In genomic region chr6:72703093-72703492, GRCh38 we compare ENCODE assay signal across 22 cellular contexts.
DNase-seq lines count a peak whose midpoint lies in the region; ATAC-seq, FAIRE-seq and TF ChIP-seq lines count a peak whose summit lies in the region.
"Had no signal": no experiment of that assay in that cellular context is flagged by ENCODE, and none has a peak within 500 bp of the region (broad histone marks: within the 10 kb centered on the region; RNA-seq: fewer than 3 reads in every experiment).

No MANE protein-coding gene starts in this region.

- peak; percentile 48 to 50 for DNase-seq in Kasumi-1 (lab: John Stamatoyannopoulos, UW)
- peak; percentile 62 for DNase-seq in SK-MEL-5 (ENCODE audit: low read depth, low spot score)
- DNase-seq in K562 (ENCODE audit: extremely low read depth in 1 of 4, low spot score in 3 of 4): peak in 2 of 4 experiments; percentile 19 to 55
- no peak for DNase-seq in sciatic nerve (ENCODE audit: low spot score)
- DNase-seq in NCI-H128 (lab: John Stamatoyannopoulos, UW; ENCODE audit: unreplicated experiment): no peak
- DNase-seq in natural killer cell: no peak
- no peak for DNase-seq in head of caudate nucleus
- DNase-seq: CD4-positive, alpha-beta memory T cell; GOT3; HCEC 1CT; NCI-H1048; NCI-H1436; NCI-H1930; NCI-H226; NCI-H524; NCI-H774; NK-92 treated with Interleukin-12 subunit alpha and Interleukin-12 subunit beta, amount 100 ng/mL, for 24 hours; Peyer's patch had no signal

- TF ChIP-seq POLR2A in K562 (conservative IDR thresholded peaks at IDR 0.05): no peak

- H2AFZ ChIP-seq in K562 (ENCODE audit: low read depth, low read length): no peak overlapping the region

- H3K27me3 ChIP-seq in K562 (ENCODE audit: control insufficient read depth in 2 of 2, insufficient read depth in 2 of 2, low read length in 2 of 2): no peaks in the 10 kb centered on the region
- H3K27me3 ChIP-seq: BLaER1 treated with 17β-estradiol and CSF1 and Interleukin-3, amounts not matched to agents 10 nM and 100 nM; Peyer's patch had no signal

- in situ Hi-C loops in SK-MEL-5 (cut with HindIII; ENCODE audit: low pct_unique_long_range_greater_than_20kb, low sequenced_read_pairs): no loop called here
- in situ Hi-C loops in K562 (cut with MboI): no loop called here

- no peaks in the 10 kb centered on the region for H3K9me1 ChIP-seq in K562 (ENCODE audit: control insufficient read depth, insufficient read depth, low read length)

- TF ChIP-seq RAD21 in K562 (CRISPR knock-in tag; conservative IDR thresholded peaks at IDR 0.05 in 1 of 2, IDR thresholded peaks at IDR 0.05 in 1 of 2): no peak

- intact Hi-C loops in K562 (cut with micrococcal nuclease) (loop anchor here (10.0 kb wide), 1 partner anchor 432 kb away; no protein-coding TSS in a partner anchor), sciatic nerve (cut with DNase I) (no loop called here), natural killer cell (cut with micrococcal nuclease) (no loop called here), head of caudate nucleus (cut with DNase I) (no loop called here)

- peak; percentile 67 for ATAC-seq in K562
- no peak for ATAC-seq in sciatic nerve
- ATAC-seq in natural killer cell: no peak

- no peaks in the 10 kb centered on the region for H3K36me3 Mint-ChIP-seq in natural killer cell
- H3K36me3 Mint-ChIP-seq: CD4-positive, alpha-beta memory T cell had no signal

- H3K4me3 Mint-ChIP-seq in natural killer cell: no peak overlapping the region
- H3K4me3 Mint-ChIP-seq: CD4-positive, alpha-beta memory T cell had no signal

- peaks cover 0 to 5% of the 10 kb centered on the region in 2 donors for H3K4me1 Mint-ChIP-seq in natural killer cell
- H3K4me1 Mint-ChIP-seq: CD4-positive, alpha-beta memory T cell had no signal

- no peak overlapping the region for H3K4me3 ChIP-seq in K562
- H3K4me3 ChIP-seq: BLaER1 treated with 17β-estradiol and CSF1 and Interleukin-3, amounts not matched to agents 10 nM and 100 nM; Peyer's patch had no signal

- POLR2A ChIA-PET in K562 (lab: Yijun Ruan, JAX): no interaction called here

- H3K27ac ChIP-seq in K562 (ENCODE audit: extremely low read depth, low read depth, low read length): 0 out of 3 replicates have a peak overlapping the region, but pooled peaks have one; percentile 16
- H3K27ac ChIP-seq: BLaER1 treated with 17β-estradiol and CSF1 and Interleukin-3, amounts not matched to agents 10 nM and 100 nM; HL-60; KMS-11; Peyer's patch had no signal

- no TSS peak for BruUV-seq in K562 (replicated peaks; lab: Mats Ljungman, UMichigan)

- CTCF ChIA-PET in K562 (lab: Yijun Ruan, JAX; ENCODE audit: low intra/inter-chr PET ratio): no interaction called here

- peaks cover 3 to 9% of the 10 kb centered on the region in 2 experiments; a peak in 2 of 5 replicates for H3K4me1 ChIP-seq in K562 (replicated peaks in 1 of 2; ENCODE audit: control insufficient read depth in 2 of 2, insufficient read depth in 2 of 2, low read length in 2 of 2)
- H3K4me1 ChIP-seq: BLaER1 treated with 17β-estradiol and CSF1 and Interleukin-3, amounts not matched to agents 10 nM and 100 nM; Peyer's patch had no signal

- no peak overlapping the region for H3K27ac Mint-ChIP-seq in natural killer cell

- no peaks in the 10 kb centered on the region for H3K9me3 ChIP-seq in K562 (replicated peaks; ENCODE audit: control insufficient read depth, insufficient read depth, low read depth, low read length)
- H3K9me3 ChIP-seq: Peyer's patch had no signal

- H3K9ac ChIP-seq in K562 (ENCODE audit: insufficient read depth in 1 of 2, low read depth in 2 of 2, low read length in 2 of 2): no peak overlapping the region
- H3K9ac ChIP-seq: BLaER1 treated with 17β-estradiol and CSF1 and Interleukin-3, amounts not matched to agents 10 nM and 100 nM; KMS-11 had no signal

- no peak for TF ChIP-seq EP300 in K562 (IDR thresholded peaks at IDR 0.05; ENCODE audit: low read length)

- peak overlapping the region; percentile 24; the same call in 1 of the 2 replicates for H3K4me2 ChIP-seq in K562 (ENCODE audit: insufficient read depth, low read length)
- H3K4me2 ChIP-seq: BLaER1 treated with 17β-estradiol and CSF1 and Interleukin-3, amounts not matched to agents 10 nM and 100 nM; KMS-11 had no signal

- no peaks in the 10 kb centered on the region for H3K79me2 ChIP-seq in K562 (ENCODE audit: control insufficient read depth, insufficient read depth, low read length)

- no peaks in the 10 kb centered on the region for H3K36me3 ChIP-seq in K562 (ENCODE audit: control insufficient read depth, insufficient read depth, low read length)
- H3K36me3 ChIP-seq: Peyer's patch had no signal

- no peaks in the 10 kb centered on the region for H3K27me3 Mint-ChIP-seq in natural killer cell (ENCODE audit: low read depth in 2 of 2)
- H3K27me3 Mint-ChIP-seq: CD4-positive, alpha-beta memory T cell had no signal

- peak; percentile 69 for FAIRE-seq in K562 (lab: Jason Lieb, UNC)
- FAIRE-seq: GM12892 had no signal

- TF ChIP-seq CTCF in K562 (IDR thresholded peaks at IDR 0.05 in 2 of 3, conservative IDR thresholded peaks at IDR 0.05 in 1 of 3; ENCODE audit: insufficient read depth in 2 of 3, low read depth in 1 of 3, low read length in 3 of 3): no peak
- TF ChIP-seq CTCF in natural killer cell (IDR thresholded peaks at IDR 0.05): no peak

- WGBS in K562 (ENCODE audit: insufficient coverage, low coverage, missing lambda C conversion rate): 0% methylated on average over 2 of the region's 2 CpGs

- no peaks in the 10 kb centered on the region for H4K20me1 ChIP-seq in K562 (replicated peaks; ENCODE audit: control insufficient read depth, insufficient read depth, low read length)

- no peaks in the 10 kb centered on the region for H3K9me3 Mint-ChIP-seq in natural killer cell
- H3K9me3 Mint-ChIP-seq: CD4-positive, alpha-beta memory T cell had no signal

TF ChIP-seq in K562, 482 proteins besides CTCF, POLR2A, EP300 and RAD21 (continues in another document):
- TF ChIP-seq ZNF79 (CRISPR knock-in tag; IDR thresholded peaks at IDR 0.05; ENCODE audit: low read depth) (no peak), KDM4B (IDR thresholded peaks at IDR 0.05; ENCODE audit: borderline replicate concordance in 2 of 2, low read depth in 1 of 2) (no peak), ESRRA (IDR thresholded peaks at IDR 0.05; ENCODE audit: borderline replicate concordance, low read depth) (peak; percentile 67), KDM2B (CRISPR knock-in tag; IDR thresholded peaks at IDR 0.05) (no peak), ATF1 (CRISPR knock-in tag; IDR thresholded peaks at IDR 0.05) (no peak), ATF1 (tag; IDR thresholded peaks at IDR 0.05) (no peak), ZBTB40 (IDR thresholded peaks at IDR 0.05) (no peak), ZBTB40 (CRISPR knock-in tag; IDR thresholded peaks at IDR 0.05) (no peak)

Comparison
In these comparisons a context has a peak if more than half of its experiments do, and no peak if none do; other contexts are left out.
1. DNase-seq: peak in Kasumi-1 (2 of 2) and SK-MEL-5 (single experiment); none in sciatic nerve (single experiment), NCI-H128 (single experiment), natural killer cell (single experiment) and head of caudate nucleus (0 of 42).